Comparison of ENCODE assay signal across 20 cellular contexts in the genomic region with DNA sequence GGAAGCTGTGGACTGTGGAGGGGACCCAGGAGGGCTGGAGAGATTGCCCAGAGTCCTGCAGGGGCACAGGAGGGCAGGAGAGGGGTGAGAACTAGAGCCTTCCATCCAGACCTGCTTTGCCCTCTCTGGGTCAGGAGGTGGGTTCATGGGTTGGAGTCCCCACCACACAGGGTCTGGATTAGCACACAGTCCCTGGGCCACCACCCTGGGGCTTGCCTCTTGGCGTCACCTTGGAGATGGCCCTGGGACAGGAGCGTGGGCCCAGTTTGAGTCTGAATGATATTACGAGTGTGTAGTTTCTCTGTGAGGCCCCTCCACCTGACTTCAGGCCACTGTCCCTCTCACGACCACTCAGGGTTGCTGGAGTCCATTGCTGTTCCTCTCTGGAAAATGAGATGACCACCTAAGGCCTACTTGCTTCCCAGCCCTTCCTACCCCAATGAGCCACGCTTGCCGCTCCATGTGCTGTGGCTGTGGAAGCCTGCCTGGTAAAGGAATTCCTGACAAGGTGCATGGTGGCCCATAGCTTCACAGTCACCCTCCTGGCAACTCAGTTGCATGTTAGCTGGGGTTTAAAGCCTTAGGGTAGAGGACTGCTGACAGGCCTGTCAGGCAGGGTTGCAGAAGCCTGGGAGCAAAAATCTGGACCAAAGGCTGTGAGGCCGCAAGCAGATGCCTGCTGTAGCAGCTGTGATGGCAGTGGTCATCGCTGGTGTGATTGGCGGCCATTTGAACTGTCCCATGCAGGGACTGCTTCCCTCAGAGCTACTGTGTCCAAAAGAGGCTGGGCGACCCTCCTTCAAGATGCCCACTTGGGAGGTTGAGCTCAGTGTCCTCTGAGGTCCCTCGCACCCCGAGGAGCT. TPM values are rescaled to one million over a fixed set of nuclear protein-coding genes. Genes with fewer than 3 reads are reported as not detected.
DNase-seq lines count a peak whose midpoint lies in the region; ATAC-seq, FAIRE-seq and TF ChIP-seq lines count a peak whose summit lies in the region.
"Had no signal": no experiment of that assay in that cellular context is flagged by ENCODE, and none has a peak within 500 bp of the region (broad histone marks: within the 10 kb centered on the region; RNA-seq: fewer than 3 reads in every experiment).

No MANE protein-coding gene starts in this region.

- peaks cover 7% of the 10 kb centered on the region for H3K4me1 Mint-ChIP-seq in activated CD4-positive, alpha-beta memory T cell treated with anti-CD3 and anti-CD28 coated beads, Interleukin-2, amount 10 ng/mL, durations not matched to agents 7 days and 5 days
- H3K4me1 Mint-ChIP-seq: activated CD4-positive, alpha-beta T cell treated with anti-CD3 and anti-CD28 coated beads for 36 hours had no signal

- 88% methylated on average over 12 of the region's 12 CpGs for WGBS in A549 (ENCODE audit: missing lambda C conversion rate)
- WGBS in IMR-90 (ENCODE audit: extremely low coverage in 2 of 2, insufficient read length in 1 of 2), 2 experiments = 89% methylated on average over 4 of the region's 12 CpGs; no CpG with 5 or more reads in 1 of the 2 experiments
- WGBS in hepatocyte (ENCODE audit: low lambda C conversion rate, missing lambda C conversion rate) = 93% methylated on average over 12 of the region's 12 CpGs

- intact Hi-C loops in IMR-90 (cut with micrococcal nuclease) = no loop called here
- intact Hi-C loops in gastrocnemius medialis (cut with DNase I; ENCODE audit: low total_unique reads) = no loop called here

- no peak for TF ChIP-seq RAD21 in A549 (conservative IDR thresholded peaks at IDR 0.05 in 1 of 2, IDR thresholded peaks at IDR 0.05 in 1 of 2)
- no peak for TF ChIP-seq RAD21 in IMR-90 (IDR thresholded peaks at IDR 0.05; ENCODE audit: low read length)

- H3K9me3 Mint-ChIP-seq in activated CD4-positive, alpha-beta memory T cell treated with anti-CD3 and anti-CD28 coated beads, Interleukin-2, amount 10 ng/mL, durations not matched to agents 7 days and 5 days = no peaks in the 10 kb centered on the region
- H3K9me3 Mint-ChIP-seq: activated naive CD8-positive, alpha-beta T cell treated with anti-CD3 and anti-CD28 coated beads, Interleukin-2, amount 50 U/mL, for 24 hours; activated T-helper 2 cell treated with anti-CD3 and anti-CD28 coated beads, Interferon-gamma antibody, Interleukin-2, Interleukin-4, amounts not matched to agents 10 μg/mL and 5 μg/mL and 100 μg/mL, durations not matched to agents 14 hours and 24 hours and 36 hours had no signal

- H4K5ac ChIP-seq in IMR-90 (ENCODE audit: low read depth, low read length) = no peak overlapping the region

- H2AFZ ChIP-seq in IMR-90 (replicated peaks; ENCODE audit: low read length, poor library complexity) (no peak overlapping the region), hepatocyte (no peak overlapping the region)

- H3K79me2 ChIP-seq in hepatocyte = no peaks in the 10 kb centered on the region

- peaks cover 4% of the 10 kb centered on the region; the same call in 1 of the 2 replicates for H4K20me1 ChIP-seq in IMR-90 (ENCODE audit: insufficient read depth, low read length)
- H4K20me1 ChIP-seq in hepatocyte (ENCODE audit: insufficient read depth, poor library complexity, severe bottlenecking) = no peaks in the 10 kb centered on the region

- no peak overlapping the region for H2BK120ac ChIP-seq in IMR-90 (ENCODE audit: low read depth, low read length)

- no peak overlapping the region for H3K18ac ChIP-seq in IMR-90 (ENCODE audit: low read depth, low read length)

- no peaks in the 10 kb centered on the region for H3K9me2 ChIP-seq in hepatocyte (replicated peaks; ENCODE audit: insufficient read depth)

- peak overlapping the region; percentile 48 for H3K4me2 ChIP-seq in A549
- H3K4me2 ChIP-seq in IMR-90 (ENCODE audit: low read depth, low read length) = no peak overlapping the region
- peak overlapping the region; percentile 9 for H3K4me2 ChIP-seq in hepatocyte

- dilution Hi-C loops in IMR-90 (cut with HindIII; ENCODE audit: low sequenced_read_pairs, unreplicated experiment) = no loop called here

- POLR2A ChIA-PET in A549 (lab: Yijun Ruan, JAX) (no interaction called here), IMR-90 (lab: Charles Lee; ENCODE audit: unreplicated experiment) (no interaction called here)
- POLR2A ChIA-PET in activated CD4-positive, alpha-beta memory T cell treated with anti-CD3 and anti-CD28 coated beads, Interleukin-2, amount 10 ng/mL, durations not matched to agents 7 days and 5 days (lab: Charles Lee) = no interaction called here

- 0 out of 4 replicates have a peak overlapping the region, but pooled peaks of 1 of the 2 experiments have one; percentile 7 for H4K8ac ChIP-seq in IMR-90 (ENCODE audit: low read depth in 2 of 2, low read length in 2 of 2)

- H3K27me3 ChIP-seq in IMR-90 (ENCODE audit: control insufficient read depth, insufficient read depth, low read length) (no peaks in the 10 kb centered on the region), hepatocyte (peaks cover 17% of the 10 kb centered on the region), gastrocnemius medialis (no peaks in the 10 kb centered on the region)

- no peak for TF ChIP-seq EP300 in A549 (IDR thresholded peaks at IDR 0.05)

- H3K27ac Mint-ChIP-seq in activated CD4-positive, alpha-beta memory T cell treated with anti-CD3 and anti-CD28 coated beads, Interleukin-2, amount 10 ng/mL, durations not matched to agents 7 days and 5 days = no peak overlapping the region
- H3K27ac Mint-ChIP-seq: activated CD4-positive, alpha-beta T cell treated with anti-CD3 and anti-CD28 coated beads for 36 hours; activated naive CD8-positive, alpha-beta T cell treated with anti-CD3 and anti-CD28 coated beads, Interleukin-2, amount 50 U/mL, for 24 hours; activated T-helper 2 cell treated with anti-CD3 and anti-CD28 coated beads, Interferon-gamma antibody, Interleukin-2, Interleukin-4, amounts not matched to agents 10 μg/mL and 5 μg/mL and 100 μg/mL, durations not matched to agents 14 hours and 24 hours and 36 hours had no signal

- TF ChIP-seq CTCF in A549 (IDR thresholded peaks at IDR 0.05) = no peak
- TF ChIP-seq CTCF in IMR-90 (conservative IDR thresholded peaks at IDR 0.05; ENCODE audit: low read depth, low read length) = no peak
- TF ChIP-seq CTCF in hepatocyte (IDR thresholded peaks at IDR 0.05; ENCODE audit: poor library complexity) = no peak
- TF ChIP-seq CTCF in gastrocnemius medialis (IDR thresholded peaks at IDR 0.05 in 4 of 5, conservative IDR thresholded peaks at IDR 0.05 in 1 of 5) = no peak

- peak overlapping the region; percentile 43 for H3K4ac ChIP-seq in IMR-90 (ENCODE audit: low read depth, low read length)

- H3K56ac ChIP-seq in IMR-90 (ENCODE audit: extremely low read depth, insufficient read depth, low read length) = no peak overlapping the region

- H3K4me1 ChIP-seq in A549 (peaks cover 65% of the 10 kb centered on the region), IMR-90 (ENCODE audit: control insufficient read depth, insufficient read depth, low read length) (peaks cover 30% of the 10 kb centered on the region), hepatocyte (ENCODE audit: insufficient read depth) (peaks cover 42% of the 10 kb centered on the region), gastrocnemius medialis (peaks cover 67 to 80% of the 10 kb centered on the region in 2 donors)

- no peak overlapping the region for H2BK20ac ChIP-seq in IMR-90 (ENCODE audit: low read depth, low read length)

- no peak overlapping the region for H2AK9ac ChIP-seq in IMR-90 (replicated peaks; ENCODE audit: low read depth, low read length, poor library complexity)

- peaks cover 33% of the 10 kb centered on the region for H3K36me3 ChIP-seq in IMR-90 (ENCODE audit: control insufficient read depth, insufficient read depth, low read length)
- H3K36me3 ChIP-seq in hepatocyte (replicated peaks; ENCODE audit: insufficient read depth, low read depth) = no peaks in the 10 kb centered on the region
- H3K36me3 ChIP-seq in gastrocnemius medialis = peaks cover 0 to 41% of the 10 kb centered on the region in 2 donors

- H3K23ac ChIP-seq in IMR-90 (ENCODE audit: low read depth, low read length) = no peak overlapping the region

- H3K4me3 ChIP-seq in A549 (no peak overlapping the region), IMR-90 (ENCODE audit: insufficient read depth, low read depth, low read length) (no peak overlapping the region), hepatocyte (no peak overlapping the region), gastrocnemius medialis (peak overlapping the region in 1 of 4 donors; percentile 18)
- H3K4me3 ChIP-seq: stomach had no signal

- DNase-seq in A549 (ENCODE audit: low read depth in 1 of 2, low spot score in 1 of 2) = no peak
- no peak for DNase-seq in IMR-90
- DNase-seq in hepatocyte (ENCODE audit: low spot score) = no peak
- no peak for DNase-seq in gastrocnemius medialis
- DNase-seq in activated CD4-positive, alpha-beta memory T cell treated with anti-CD3 and anti-CD28 coated beads, Interleukin-2, amount 10 ng/mL, durations not matched to agents 7 days and 5 days = no peak
- DNase-seq: activated CD4-positive, alpha-beta T cell treated with anti-CD3 and anti-CD28 coated beads for 36 hours; activated naive CD8-positive, alpha-beta T cell treated with anti-CD3 and anti-CD28 coated beads, Interleukin-2, amount 50 U/mL, for 24 hours; DND-41; foreskin melanocyte; Karpas-422; NCI-H2081 treated with DMSO at 0.1 percent for 48 hours; occipital lobe; RPMI8226; stimulated activated CD4-positive, alpha-beta T cell treated with anti-CD3 and anti-CD28 coated beads, Interleukin-2, amount 100 ng/mL, for 24 hours; SW 1271 had no signal

- H3K27me3 Mint-ChIP-seq in activated CD4-positive, alpha-beta memory T cell treated with anti-CD3 and anti-CD28 coated beads, Interleukin-2, amount 10 ng/mL, durations not matched to agents 7 days and 5 days = peaks cover 54% of the 10 kb centered on the region

- no peaks in the 10 kb centered on the region for H3K36me3 Mint-ChIP-seq in activated CD4-positive, alpha-beta memory T cell treated with anti-CD3 and anti-CD28 coated beads, Interleukin-2, amount 10 ng/mL, durations not matched to agents 7 days and 5 days (ENCODE audit: low read depth)

- in situ Hi-C loops in IMR-90 (cut with MboI; ENCODE audit: low sequenced_read_pairs) (no loop called here), gastrocnemius medialis (cut with MboI; ENCODE audit: low sequenced_read_pairs in 4 of 4) (no loop called here)

- peaks cover 15% of the 10 kb centered on the region for H3K9me1 ChIP-seq in IMR-90 (ENCODE audit: insufficient read depth, low read length)

- peak overlapping the region; percentile 24; the same call in 1 of the 2 replicates for H4K91ac ChIP-seq in IMR-90 (ENCODE audit: insufficient read depth, low read depth, low read length)

- FAIRE-seq in A549 (lab: Jason Lieb, UNC) = no peak

- no peak overlapping the region for H3K9ac ChIP-seq in IMR-90 (ENCODE audit: low read depth, low read length)

- H3K4me3 Mint-ChIP-seq in activated CD4-positive, alpha-beta memory T cell treated with anti-CD3 and anti-CD28 coated beads, Interleukin-2, amount 10 ng/mL, durations not matched to agents 7 days and 5 days = no peak overlapping the region
- H3K4me3 Mint-ChIP-seq: activated CD4-positive, alpha-beta T cell treated with anti-CD3 and anti-CD28 coated beads for 36 hours; activated naive CD8-positive, alpha-beta T cell treated with anti-CD3 and anti-CD28 coated beads, Interleukin-2, amount 50 U/mL, for 24 hours had no signal

- H3K79me1 ChIP-seq in IMR-90 (ENCODE audit: low read depth in 1 of 2, low read length in 2 of 2) = peaks cover 28 to 55% of the 10 kb centered on the region in 2 experiments; a peak in 3 of 4 replicates

- TF ChIP-seq POLR2A in A549 (IDR thresholded peaks at IDR 0.05; ENCODE audit: low read length) = no peak
- TF ChIP-seq POLR2A in IMR-90 (IDR thresholded peaks at IDR 0.05; ENCODE audit: low read depth, low read length) = no peak
- TF ChIP-seq POLR2A in gastrocnemius medialis (IDR thresholded peaks at IDR 0.05) = no peak

- ATAC-seq in A549 (no peak), IMR-90 (ENCODE audit: low read depth) (no peak), gastrocnemius medialis (no peak), GM19455 (IDR thresholded peaks at IDR 0.05; ENCODE audit: unreplicated experiment) (no peak), GM21423 (IDR thresholded peaks at IDR 0.05; ENCODE audit: unreplicated experiment) (no peak), HG02763 (IDR thresholded peaks at IDR 0.05; ENCODE audit: unreplicated experiment) (no peak)
- ATAC-seq: activated CD4-positive, alpha-beta T cell treated with anti-CD3 and anti-CD28 coated beads for 36 hours; activated naive CD8-positive, alpha-beta T cell treated with anti-CD3 and anti-CD28 coated beads, Interleukin-2, amount 50 U/mL, for 24 hours had no signal

- H3K27ac ChIP-seq in A549 (peak overlapping the region; percentile 82 to 88; a peak in 5 of 6 replicates), IMR-90 (ENCODE audit: insufficient read depth, low read length) (no peak overlapping the region), hepatocyte (no peak overlapping the region), gastrocnemius medialis (peak overlapping the region; percentile 2 to 96 (median 61))

- H2BK15ac ChIP-seq in IMR-90 (ENCODE audit: low read depth, low read length) = no peak overlapping the region

- BruUV-seq in IMR-90 (replicated peaks; lab: Mats Ljungman, UMichigan) = no TSS peak

- H2BK5ac ChIP-seq in IMR-90 (ENCODE audit: low read depth, low read length, poor library complexity, severe bottlenecking) = no peak overlapping the region

- 0 out of 2 replicates have a peak overlapping the region, but pooled peaks have one; percentile 10 for H2AK5ac ChIP-seq in IMR-90 (ENCODE audit: low read depth, low read length)

- peak overlapping the region; percentile 20; the same call in 1 of the 2 replicates for H3K14ac ChIP-seq in IMR-90 (replicated peaks; ENCODE audit: low read depth, low read length)

- CTCF ChIA-PET in A549 (lab: Yijun Ruan, JAX) = interaction anchor here (0.6 to 63.0 kb wide), 10 partner anchors 10 to 360 kb away, joined by 3 to 1675 read pairs (median 8); partner anchors contain the start of gene ATOH8
- CTCF ChIA-PET in IMR-90 (lab: Yijun Ruan, JAX) = no interaction called here
- CTCF ChIA-PET in activated CD4-positive, alpha-beta memory T cell treated with anti-CD3 and anti-CD28 coated beads, Interleukin-2, amount 10 ng/mL, durations not matched to agents 7 days and 5 days (lab: Charles Lee) = interaction anchor here (1.1 kb wide), 1 partner anchor 32 kb away, joined by 3 read pairs; no protein-coding TSS in a partner anchor

- H3K9me3 ChIP-seq in A549 (no peaks in the 10 kb centered on the region), IMR-90 (ENCODE audit: control insufficient read depth, insufficient read depth, low read length) (no peaks in the 10 kb centered on the region), hepatocyte (ENCODE audit: low read depth) (no peaks in the 10 kb centered on the region), gastrocnemius medialis (no peaks in the 10 kb centered on the region)
- H3K9me3 ChIP-seq: stomach had no signal

RNA-seq across cellular contexts. Expression of gene ATOH8, which starts 14.2 kb away (rescaled TPM):
- 1.8 and 2.6 TPM in 2 replicates for polyA plus RNA-seq in A549 (2011; rRNA removed)
- polyA plus RNA-seq in A549 (2012; cell fraction: cytosol; rRNA removed) = 13.2 and 22.4 TPM in 2 replicates
- polyA plus RNA-seq in A549 (2012; cell fraction: nucleus; rRNA removed) = 19.3 and 20.6 TPM in 2 replicates
- polyA plus RNA-seq in A549 (2017; fragmentation: RNase III; extraction: RNeasy Plus Mini Kit Qiagen cat#74134 plus additional on column Dnase treatment) = 11.1 to 20.7 TPM (median 20.0 TPM) in 3 replicates
- 2.4 and 3.4 TPM in 2 replicates for polyA minus RNA-seq in A549 (2011; rRNA and poly(A)+ RNA removed)
- 7.8 and 7.9 TPM in 2 replicates for total RNA-seq in IMR-90 (2012; rRNA removed)
- polyA plus RNA-seq in IMR-90 (2012; rRNA removed) = 9.0 and 11.2 TPM in 2 replicates
- 6.2 and 7.6 TPM in 2 replicates for polyA plus RNA-seq in IMR-90 (2012; cell fraction: cytosol; rRNA removed)
- 5.0 and 13.0 TPM in 2 replicates for polyA plus RNA-seq in IMR-90 (2012; cell fraction: nucleus; rRNA removed; ENCODE audit: low replicate concordance)
- total RNA-seq in hepatocyte = 2.0 and 2.9 TPM in 2 replicates
- polyA plus RNA-seq in hepatocyte = 1.3 and 2.1 TPM in 2 replicates
- total RNA-seq in gastrocnemius medialis = 100 to 1,000 TPM; 122 to 266 (median 150) TPM
- under 1 TPM; 0.55 to 0.78 TPM for total RNA-seq in activated CD4-positive, alpha-beta memory T cell treated with anti-CD3 and anti-CD28 coated beads, Interleukin-2, amount 10 ng/mL, durations not matched to agents 7 days and 5 days
- total RNA-seq: activated CD4-positive, alpha-beta T cell treated with anti-CD3 and anti-CD28 coated beads for 36 hours had no signal

Comparison
In these comparisons a context has a peak if more than half of its experiments do, and no peak if none do; other contexts are left out.
1. H3K27ac ChIP-seq: peak in A549 (2 of 2) and gastrocnemius medialis (4 of 4); none in IMR-90 (single experiment) and hepatocyte (single experiment).
2. RNA of gene ATOH8, which starts 14.2 kb away (total RNA-seq): 122 to 266 TPM in gastrocnemius medialis; 7.8 to 7.9 TPM in IMR-90, 2.0 to 2.9 TPM in hepatocyte and 0.55 to 0.78 TPM in activated CD4-positive, alpha-beta memory T cell treated with anti-CD3 and anti-CD28 coated beads, Interleukin-2, amount 10 ng/mL, durations not matched to agents 7 days and 5 days; every median in the first group is over 10 times any median in the second.